In the genomic region with DNA sequence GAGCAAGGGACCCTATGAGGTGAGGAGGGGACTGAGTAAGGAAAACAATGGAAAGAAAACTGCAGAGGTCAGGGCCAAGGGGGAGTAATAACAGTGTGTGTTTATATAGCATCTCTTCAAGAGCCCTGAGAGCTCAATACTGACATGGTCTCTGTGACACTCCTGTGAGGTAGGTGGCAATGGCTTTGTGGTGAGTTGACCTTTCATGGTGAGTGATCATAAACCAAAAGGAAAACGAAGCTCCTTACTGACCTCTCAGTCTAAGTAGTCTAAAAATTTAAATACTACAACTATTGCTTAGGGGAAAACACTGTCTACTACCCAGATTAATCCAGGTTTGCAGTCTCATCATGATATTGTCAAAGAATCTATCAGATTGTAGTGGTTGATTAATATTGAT, we compare ENCODE assay signal across 23 cellular contexts.
DNase-seq lines count a peak whose midpoint lies in the region; ATAC-seq and TF ChIP-seq lines count a peak whose summit lies in the region.
"Had no signal": no experiment of that assay in that cellular context is flagged by ENCODE, and none has a peak within 500 bp of the region (broad histone marks: within the 10 kb centered on the region; RNA-seq: fewer than 3 reads in every experiment).

No MANE protein-coding gene starts in this region.

- no peaks in the 10 kb centered on the region for H3K4me1 Mint-ChIP-seq in stimulated activated memory B cell treated with anti-CD40 and anti-IgM and Interleukin-4, amounts not matched to agents 10 μg/mL and 1 μg/mL and 100 μg/mL, for 72 hours
- H3K4me1 Mint-ChIP-seq: activated CD4-positive, alpha-beta T cell treated with anti-CD3 and anti-CD28 coated beads for 36 hours; activated naive CD4-positive, alpha-beta T cell treated with anti-CD3 and anti-CD28 coated beads, Interleukin-2, amount 50 U/mL, for 24 hours; natural killer cell had no signal

- H3K36me3 Mint-ChIP-seq in stimulated activated memory B cell treated with anti-CD40 and anti-IgM and Interleukin-4, amounts not matched to agents 10 μg/mL and 1 μg/mL and 100 μg/mL, for 72 hours, result no peaks in the 10 kb centered on the region
- H3K36me3 Mint-ChIP-seq: activated naive CD4-positive, alpha-beta T cell treated with anti-CD3 and anti-CD28 coated beads, Interleukin-2, amount 50 U/mL, for 24 hours; natural killer cell had no signal

- H3K36me3 ChIP-seq in gastrocnemius medialis, result no peaks in the 10 kb centered on the region
- H3K36me3 ChIP-seq: BLaER1 treated with 17β-estradiol and CSF1 and Interleukin-3, amounts not matched to agents 10 nM and 100 nM; brain microvascular endothelial cell; prostate gland; SJSA1 had no signal

- no peak for TF ChIP-seq CTCF in gastrocnemius medialis (IDR thresholded peaks at IDR 0.05 in 4 of 5, conservative IDR thresholded peaks at IDR 0.05 in 1 of 5)

- no peaks in the 10 kb centered on the region for H3K9me3 Mint-ChIP-seq in stimulated activated memory B cell treated with anti-CD40 and anti-IgM and Interleukin-4, amounts not matched to agents 10 μg/mL and 1 μg/mL and 100 μg/mL, for 72 hours
- H3K9me3 Mint-ChIP-seq: activated naive CD4-positive, alpha-beta T cell treated with anti-CD3 and anti-CD28 coated beads, Interleukin-2, amount 50 U/mL, for 24 hours; type B pancreatic cell had no signal

- no peaks in the 10 kb centered on the region for H3K4me1 ChIP-seq in gastrocnemius medialis
- H3K4me1 ChIP-seq: prostate gland, SJSA1 had no signal

- DNase-seq in gastrocnemius medialis (no peak), medulla oblongata (ENCODE audit: extremely low spot score) (no peak), NCI-H1694 treated with DMSO at 0.1 percent for 48 hours (lab: John Stamatoyannopoulos, UW) (no peak)
- DNase-seq in activated CD4-positive, alpha-beta T cell treated with anti-CD3 and anti-CD28 coated beads for 48 hours, result no peak
- DNase-seq: activated CD4-positive, alpha-beta T cell treated with anti-CD3 and anti-CD28 coated beads for 36 hours; brain microvascular endothelial cell; dermis blood vessel endothelial cell; mammary epithelial cell; natural killer cell; NCI-H1930; NCI-H524 had no signal

- ATAC-seq in GM19025 (IDR thresholded peaks at IDR 0.05; ENCODE audit: low read depth, unreplicated experiment) (peak; percentile 65), HG02610 (IDR thresholded peaks at IDR 0.05; ENCODE audit: unreplicated experiment) (peak; percentile 88), HG03442 (IDR thresholded peaks at IDR 0.05; ENCODE audit: unreplicated experiment) (peak; percentile 81), gastrocnemius medialis (no peak)
- ATAC-seq in stimulated activated memory B cell treated with anti-CD40 and anti-IgM and Interleukin-4, amounts not matched to agents 10 μg/mL and 1 μg/mL and 100 μg/mL, for 72 hours, result peak; percentile 79
- ATAC-seq: activated CD4-positive, alpha-beta T cell treated with anti-CD3 and anti-CD28 coated beads for 36 hours; esophagus mucosa; HepG2; natural killer cell had no signal

- in situ Hi-C loops in gastrocnemius medialis (cut with MboI; ENCODE audit: low sequenced_read_pairs in 4 of 4), result no loop called here

- TF ChIP-seq POLR2A in gastrocnemius medialis (IDR thresholded peaks at IDR 0.05), result no peak

- intact Hi-C loops in gastrocnemius medialis (cut with DNase I; ENCODE audit: low total_unique reads), result no loop called here

- H3K4me3 ChIP-seq in gastrocnemius medialis, result no peak overlapping the region
- H3K4me3 ChIP-seq: BLaER1 treated with 17β-estradiol and CSF1 and Interleukin-3, amounts not matched to agents 10 nM and 100 nM; prostate gland; SJSA1; smooth muscle cell had no signal

- no peaks in the 10 kb centered on the region for H3K27me3 ChIP-seq in gastrocnemius medialis
- H3K27me3 ChIP-seq: BLaER1 treated with 17β-estradiol and CSF1 and Interleukin-3, amounts not matched to agents 10 nM and 100 nM; brain microvascular endothelial cell; SJSA1 had no signal

- no peak overlapping the region for H3K4me3 Mint-ChIP-seq in stimulated activated memory B cell treated with anti-CD40 and anti-IgM and Interleukin-4, amounts not matched to agents 10 μg/mL and 1 μg/mL and 100 μg/mL, for 72 hours
- H3K4me3 Mint-ChIP-seq: activated CD4-positive, alpha-beta T cell treated with anti-CD3 and anti-CD28 coated beads for 36 hours; activated naive CD4-positive, alpha-beta T cell treated with anti-CD3 and anti-CD28 coated beads, Interleukin-2, amount 50 U/mL, for 24 hours; natural killer cell; type B pancreatic cell had no signal

- H3K27me3 Mint-ChIP-seq in stimulated activated memory B cell treated with anti-CD40 and anti-IgM and Interleukin-4, amounts not matched to agents 10 μg/mL and 1 μg/mL and 100 μg/mL, for 72 hours, result peaks cover 58% of the 10 kb centered on the region
- H3K27me3 Mint-ChIP-seq: type B pancreatic cell had no signal

- no peaks in the 10 kb centered on the region for H3K9me3 ChIP-seq in gastrocnemius medialis
- H3K9me3 ChIP-seq: BLaER1 treated with 17β-estradiol and CSF1 and Interleukin-3, amounts not matched to agents 10 nM and 100 nM; prostate gland; SJSA1 had no signal

- no peak overlapping the region for H3K27ac Mint-ChIP-seq in stimulated activated memory B cell treated with anti-CD40 and anti-IgM and Interleukin-4, amounts not matched to agents 10 μg/mL and 1 μg/mL and 100 μg/mL, for 72 hours
- H3K27ac Mint-ChIP-seq: activated CD4-positive, alpha-beta T cell treated with anti-CD3 and anti-CD28 coated beads for 36 hours; activated naive CD4-positive, alpha-beta T cell treated with anti-CD3 and anti-CD28 coated beads, Interleukin-2, amount 50 U/mL, for 24 hours; natural killer cell; type B pancreatic cell had no signal

- no peak overlapping the region for H3K27ac ChIP-seq in gastrocnemius medialis
- H3K27ac ChIP-seq: BLaER1 treated with 17β-estradiol and CSF1 and Interleukin-3, amounts not matched to agents 10 nM and 100 nM; brain microvascular endothelial cell; prostate gland; SJSA1 had no signal

Comparison
In these comparisons a context has a peak if more than half of its experiments do, and no peak if none do; other contexts are left out.
1. ATAC-seq: peak in GM19025 (single experiment), HG02610 (single experiment), HG03442 (single experiment) and stimulated activated memory B cell treated with anti-CD40 and anti-IgM and Interleukin-4, amounts not matched to agents 10 μg/mL and 1 μg/mL and 100 μg/mL, for 72 hours (single experiment); none in gastrocnemius medialis (0 of 2).